1 cellular context compared by ENCODE assay signal in the genomic region with DNA sequence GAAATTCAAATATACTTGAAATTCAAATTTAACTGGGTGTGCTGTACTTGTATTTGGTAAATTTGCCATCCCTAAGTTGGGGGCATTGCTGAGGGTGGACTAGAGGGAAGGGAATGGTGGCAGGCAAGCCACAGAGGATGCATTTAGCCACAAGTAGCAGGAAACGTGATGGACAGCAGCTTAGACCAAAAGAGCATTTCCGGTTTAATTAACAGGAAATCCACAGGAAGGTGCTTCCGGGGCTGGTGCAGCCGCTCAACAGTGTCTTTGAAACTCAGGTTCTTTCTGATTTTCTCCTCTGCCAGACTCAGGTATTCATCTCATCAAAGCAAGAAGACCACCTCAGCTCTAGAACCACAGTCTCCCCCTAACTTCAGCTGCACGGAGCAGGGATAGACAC.
TF ChIP-seq lines count a peak whose summit lies in the region.

No MANE protein-coding gene starts in this region.

TF ChIP-seq in HepG2, 621 proteins besides CTCF, POLR2A, EP300 and RAD21 (continued from another document and continues in another):
- TF ChIP-seq CREB1 (IDR thresholded peaks at IDR 0.05): no peak
- no peak for TF ChIP-seq CREB1 (CRISPR knock-in tag; IDR thresholded peaks at IDR 0.05)
- no peak for TF ChIP-seq NFIC (IDR thresholded peaks at IDR 0.05; ENCODE audit: low read length)
- TF ChIP-seq SIX4 (CRISPR knock-in tag; IDR thresholded peaks at IDR 0.05): no peak
- TF ChIP-seq ZNF44 (CRISPR knock-in tag; IDR thresholded peaks at IDR 0.05): no peak
- no peak for TF ChIP-seq SCMH1 (CRISPR knock-in tag; IDR thresholded peaks at IDR 0.05; ENCODE audit: borderline replicate concordance)
- TF ChIP-seq ZNF10 (CRISPR knock-in tag; IDR thresholded peaks at IDR 0.05; ENCODE audit: borderline replicate concordance, low read depth): no peak
- no peak for TF ChIP-seq XRCC5 (optimal IDR thresholded peaks at IDR 0.05; ENCODE audit: low read length)
- no peak for TF ChIP-seq KDM1A (CRISPR knock-in tag; IDR thresholded peaks at IDR 0.05)
- TF ChIP-seq PHF20 (CRISPR knock-in tag; IDR thresholded peaks at IDR 0.05): peak; percentile 56
- no peak for TF ChIP-seq ZNF724P (CRISPR knock-in tag; IDR thresholded peaks at IDR 0.05; ENCODE audit: borderline replicate concordance)
- TF ChIP-seq, protein P1, sequence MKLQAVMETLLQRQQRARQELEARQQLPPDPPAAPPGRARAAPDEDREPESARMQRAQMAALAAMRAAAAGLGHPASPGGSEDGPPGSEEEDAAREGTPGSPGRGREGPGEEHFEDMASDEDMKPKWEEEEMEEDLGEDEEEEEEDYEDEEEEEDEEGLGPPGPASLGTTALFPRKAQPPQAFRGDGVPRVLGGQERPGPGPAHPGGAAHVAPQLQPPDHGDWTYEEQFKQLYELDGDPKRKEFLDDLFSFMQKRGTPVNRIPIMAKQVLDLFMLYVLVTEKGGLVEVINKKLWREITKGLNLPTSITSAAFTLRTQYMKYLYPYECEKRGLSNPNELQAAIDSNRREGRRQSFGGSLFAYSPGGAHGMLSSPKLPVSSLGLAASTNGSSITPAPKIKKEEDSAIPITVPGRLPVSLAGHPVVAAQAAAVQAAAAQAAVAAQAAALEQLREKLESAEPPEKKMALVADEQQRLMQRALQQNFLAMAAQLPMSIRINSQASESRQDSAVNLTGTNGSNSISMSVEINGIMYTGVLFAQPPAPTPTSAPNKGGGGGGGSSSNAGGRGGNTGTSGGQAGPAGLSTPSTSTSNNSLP (IDR thresholded peaks at IDR 0.05; ENCODE audit: low read depth, low read length): no peak
- TF ChIP-seq GABPB1 (CRISPR knock-in tag; IDR thresholded peaks at IDR 0.05): peak; percentile 80
- TF ChIP-seq WIZ (CRISPR knock-in tag; IDR thresholded peaks at IDR 0.05): peak; percentile 50; the same call in 1 of the 2 replicates
- no peak for TF ChIP-seq ZMYM3 (CRISPR knock-in tag; IDR thresholded peaks at IDR 0.05)
- no peak for TF ChIP-seq ZNF143 (CRISPR knock-in tag; IDR thresholded peaks at IDR 0.05)
- TF ChIP-seq FOXK2 (IDR thresholded peaks at IDR 0.05): no peak
- no peak for TF ChIP-seq RFX1 (IDR thresholded peaks at IDR 0.05)
- TF ChIP-seq ZMYM4 (CRISPR knock-in tag; IDR thresholded peaks at IDR 0.05): peak; percentile 34; the same call in 1 of the 2 replicates
- TF ChIP-seq ZNF350 (CRISPR knock-in tag; IDR thresholded peaks at IDR 0.05; ENCODE audit: borderline replicate concordance, low read depth): no peak
- no peak for TF ChIP-seq GTF3A (CRISPR knock-in tag; conservative IDR thresholded peaks at IDR 0.05)
- TF ChIP-seq ZNF460 (CRISPR knock-in tag; IDR thresholded peaks at IDR 0.05; ENCODE audit: borderline replicate concordance): no peak
- no peak for TF ChIP-seq YEATS4 (CRISPR knock-in tag; IDR thresholded peaks at IDR 0.05; ENCODE audit: borderline replicate concordance)
- peak; percentile 22 for TF ChIP-seq TEAD3 (CRISPR knock-in tag; optimal IDR thresholded peaks at IDR 0.05; ENCODE audit: borderline replicate concordance)
- no peak for TF ChIP-seq ZFX (CRISPR knock-in tag; IDR thresholded peaks at IDR 0.05; ENCODE audit: low read depth)
- TF ChIP-seq, protein P2, sequence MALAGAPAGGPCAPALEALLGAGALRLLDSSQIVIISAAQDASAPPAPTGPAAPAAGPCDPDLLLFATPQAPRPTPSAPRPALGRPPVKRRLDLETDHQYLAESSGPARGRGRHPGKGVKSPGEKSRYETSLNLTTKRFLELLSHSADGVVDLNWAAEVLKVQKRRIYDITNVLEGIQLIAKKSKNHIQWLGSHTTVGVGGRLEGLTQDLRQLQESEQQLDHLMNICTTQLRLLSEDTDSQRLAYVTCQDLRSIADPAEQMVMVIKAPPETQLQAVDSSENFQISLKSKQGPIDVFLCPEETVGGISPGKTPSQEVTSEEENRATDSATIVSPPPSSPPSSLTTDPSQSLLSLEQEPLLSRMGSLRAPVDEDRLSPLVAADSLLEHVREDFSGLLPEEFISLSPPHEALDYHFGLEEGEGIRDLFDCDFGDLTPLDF (CRISPR knock-in tag; IDR thresholded peaks at IDR 0.05): no peak
- TF ChIP-seq JUNB (CRISPR knock-in tag; IDR thresholded peaks at IDR 0.05; ENCODE audit: borderline replicate concordance): no peak
- TF ChIP-seq ZNF607 (CRISPR knock-in tag; IDR thresholded peaks at IDR 0.05; ENCODE audit: borderline replicate concordance): no peak
- TF ChIP-seq, protein P3, sequence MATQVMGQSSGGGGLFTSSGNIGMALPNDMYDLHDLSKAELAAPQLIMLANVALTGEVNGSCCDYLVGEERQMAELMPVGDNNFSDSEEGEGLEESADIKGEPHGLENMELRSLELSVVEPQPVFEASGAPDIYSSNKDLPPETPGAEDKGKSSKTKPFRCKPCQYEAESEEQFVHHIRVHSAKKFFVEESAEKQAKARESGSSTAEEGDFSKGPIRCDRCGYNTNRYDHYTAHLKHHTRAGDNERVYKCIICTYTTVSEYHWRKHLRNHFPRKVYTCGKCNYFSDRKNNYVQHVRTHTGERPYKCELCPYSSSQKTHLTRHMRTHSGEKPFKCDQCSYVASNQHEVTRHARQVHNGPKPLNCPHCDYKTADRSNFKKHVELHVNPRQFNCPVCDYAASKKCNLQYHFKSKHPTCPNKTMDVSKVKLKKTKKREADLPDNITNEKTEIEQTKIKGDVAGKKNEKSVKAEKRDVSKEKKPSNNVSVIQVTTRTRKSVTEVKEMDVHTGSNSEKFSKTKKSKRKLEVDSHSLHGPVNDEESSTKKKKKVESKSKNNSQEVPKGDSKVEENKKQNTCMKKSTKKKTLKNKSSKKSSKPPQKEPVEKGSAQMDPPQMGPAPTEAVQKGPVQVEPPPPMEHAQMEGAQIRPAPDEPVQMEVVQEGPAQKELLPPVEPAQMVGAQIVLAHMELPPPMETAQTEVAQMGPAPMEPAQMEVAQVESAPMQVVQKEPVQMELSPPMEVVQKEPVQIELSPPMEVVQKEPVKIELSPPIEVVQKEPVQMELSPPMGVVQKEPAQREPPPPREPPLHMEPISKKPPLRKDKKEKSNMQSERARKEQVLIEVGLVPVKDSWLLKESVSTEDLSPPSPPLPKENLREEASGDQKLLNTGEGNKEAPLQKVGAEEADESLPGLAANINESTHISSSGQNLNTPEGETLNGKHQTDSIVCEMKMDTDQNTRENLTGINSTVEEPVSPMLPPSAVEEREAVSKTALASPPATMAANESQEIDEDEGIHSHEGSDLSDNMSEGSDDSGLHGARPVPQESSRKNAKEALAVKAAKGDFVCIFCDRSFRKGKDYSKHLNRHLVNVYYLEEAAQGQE (IDR thresholded peaks at IDR 0.05; ENCODE audit: borderline replicate concordance in 1 of 2, low read depth in 1 of 2, low read length in 2 of 2): peak in 1 of 2 experiments; percentile 45; a peak in 1 of 4 replicates
- TF ChIP-seq ELF1 (CRISPR knock-in tag; IDR thresholded peaks at IDR 0.05): peak; percentile 47; the same call in 1 of the 2 replicates
- TF ChIP-seq, protein P4, sequence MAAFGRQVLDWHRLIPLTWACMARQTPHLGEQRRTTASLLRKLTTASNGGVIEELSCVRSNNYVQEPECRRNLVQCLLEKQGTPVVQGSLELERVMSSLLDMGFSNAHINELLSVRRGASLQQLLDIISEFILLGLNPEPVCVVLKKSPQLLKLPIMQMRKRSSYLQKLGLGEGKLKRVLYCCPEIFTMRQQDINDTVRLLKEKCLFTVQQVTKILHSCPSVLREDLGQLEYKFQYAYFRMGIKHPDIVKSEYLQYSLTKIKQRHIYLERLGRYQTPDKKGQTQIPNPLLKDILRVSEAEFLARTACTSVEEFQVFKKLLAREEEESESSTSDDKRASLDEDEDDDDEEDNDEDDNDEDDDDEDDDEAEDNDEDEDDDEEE (CRISPR knock-in tag; IDR thresholded peaks at IDR 0.05): 0 out of 2 replicates have a peak, but pooled peaks have one; percentile 30
- no peak for TF ChIP-seq ZNF570 (CRISPR knock-in tag; IDR thresholded peaks at IDR 0.05; ENCODE audit: borderline replicate concordance)
- TF ChIP-seq, protein P5, sequence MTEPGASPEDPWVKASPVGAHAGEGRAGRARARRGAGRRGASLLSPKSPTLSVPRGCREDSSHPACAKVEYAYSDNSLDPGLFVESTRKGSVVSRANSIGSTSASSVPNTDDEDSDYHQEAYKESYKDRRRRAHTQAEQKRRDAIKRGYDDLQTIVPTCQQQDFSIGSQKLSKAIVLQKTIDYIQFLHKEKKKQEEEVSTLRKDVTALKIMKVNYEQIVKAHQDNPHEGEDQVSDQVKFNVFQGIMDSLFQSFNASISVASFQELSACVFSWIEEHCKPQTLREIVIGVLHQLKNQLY (CRISPR knock-in tag; IDR thresholded peaks at IDR 0.05): no peak
- TF ChIP-seq, protein P6, sequence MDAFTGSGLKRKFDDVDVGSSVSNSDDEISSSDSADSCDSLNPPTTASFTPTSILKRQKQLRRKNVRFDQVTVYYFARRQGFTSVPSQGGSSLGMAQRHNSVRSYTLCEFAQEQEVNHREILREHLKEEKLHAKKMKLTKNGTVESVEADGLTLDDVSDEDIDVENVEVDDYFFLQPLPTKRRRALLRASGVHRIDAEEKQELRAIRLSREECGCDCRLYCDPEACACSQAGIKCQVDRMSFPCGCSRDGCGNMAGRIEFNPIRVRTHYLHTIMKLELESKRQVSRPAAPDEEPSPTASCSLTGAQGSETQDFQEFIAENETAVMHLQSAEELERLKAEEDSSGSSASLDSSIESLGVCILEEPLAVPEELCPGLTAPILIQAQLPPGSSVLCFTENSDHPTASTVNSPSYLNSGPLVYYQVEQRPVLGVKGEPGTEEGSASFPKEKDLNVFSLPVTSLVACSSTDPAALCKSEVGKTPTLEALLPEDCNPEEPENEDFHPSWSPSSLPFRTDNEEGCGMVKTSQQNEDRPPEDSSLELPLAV (CRISPR knock-in tag; conservative IDR thresholded peaks at IDR 0.05; ENCODE audit: low read depth): no peak
- TF ChIP-seq, protein P7, sequence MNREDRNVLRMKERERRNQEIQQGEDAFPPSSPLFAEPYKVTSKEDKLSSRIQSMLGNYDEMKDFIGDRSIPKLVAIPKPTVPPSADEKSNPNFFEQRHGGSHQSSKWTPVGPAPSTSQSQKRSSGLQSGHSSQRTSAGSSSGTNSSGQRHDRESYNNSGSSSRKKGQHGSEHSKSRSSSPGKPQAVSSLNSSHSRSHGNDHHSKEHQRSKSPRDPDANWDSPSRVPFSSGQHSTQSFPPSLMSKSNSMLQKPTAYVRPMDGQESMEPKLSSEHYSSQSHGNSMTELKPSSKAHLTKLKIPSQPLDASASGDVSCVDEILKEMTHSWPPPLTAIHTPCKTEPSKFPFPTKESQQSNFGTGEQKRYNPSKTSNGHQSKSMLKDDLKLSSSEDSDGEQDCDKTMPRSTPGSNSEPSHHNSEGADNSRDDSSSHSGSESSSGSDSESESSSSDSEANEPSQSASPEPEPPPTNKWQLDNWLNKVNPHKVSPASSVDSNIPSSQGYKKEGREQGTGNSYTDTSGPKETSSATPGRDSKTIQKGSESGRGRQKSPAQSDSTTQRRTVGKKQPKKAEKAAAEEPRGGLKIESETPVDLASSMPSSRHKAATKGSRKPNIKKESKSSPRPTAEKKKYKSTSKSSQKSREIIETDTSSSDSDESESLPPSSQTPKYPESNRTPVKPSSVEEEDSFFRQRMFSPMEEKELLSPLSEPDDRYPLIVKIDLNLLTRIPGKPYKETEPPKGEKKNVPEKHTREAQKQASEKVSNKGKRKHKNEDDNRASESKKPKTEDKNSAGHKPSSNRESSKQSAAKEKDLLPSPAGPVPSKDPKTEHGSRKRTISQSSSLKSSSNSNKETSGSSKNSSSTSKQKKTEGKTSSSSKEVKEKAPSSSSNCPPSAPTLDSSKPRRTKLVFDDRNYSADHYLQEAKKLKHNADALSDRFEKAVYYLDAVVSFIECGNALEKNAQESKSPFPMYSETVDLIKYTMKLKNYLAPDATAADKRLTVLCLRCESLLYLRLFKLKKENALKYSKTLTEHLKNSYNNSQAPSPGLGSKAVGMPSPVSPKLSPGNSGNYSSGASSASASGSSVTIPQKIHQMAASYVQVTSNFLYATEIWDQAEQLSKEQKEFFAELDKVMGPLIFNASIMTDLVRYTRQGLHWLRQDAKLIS (CRISPR knock-in tag; IDR thresholded peaks at IDR 0.05): no peak
- TF ChIP-seq ADNP (CRISPR knock-in tag; IDR thresholded peaks at IDR 0.05): no peak
- no peak for TF ChIP-seq MAFK (conservative IDR thresholded peaks at IDR 0.05 in 1 of 2, IDR thresholded peaks at IDR 0.05 in 1 of 2; ENCODE audit: low read length in 2 of 2)
- TF ChIP-seq CBX2 (IDR thresholded peaks at IDR 0.05; ENCODE audit: low read depth, low read length): no peak
- TF ChIP-seq CBX2 (CRISPR knock-in tag; IDR thresholded peaks at IDR 0.05; ENCODE audit: low read depth): no peak
- TF ChIP-seq ZMAT3 (CRISPR knock-in tag; conservative IDR thresholded peaks at IDR 0.05): no peak
- TF ChIP-seq ETV5 (CRISPR knock-in tag; IDR thresholded peaks at IDR 0.05; ENCODE audit: borderline replicate concordance): peak; percentile 75; the same call in 1 of the 2 replicates
- TF ChIP-seq ZNF354B (CRISPR knock-in tag; IDR thresholded peaks at IDR 0.05): no peak
- no peak for TF ChIP-seq HOXA3 (CRISPR knock-in tag; IDR thresholded peaks at IDR 0.05)
- TF ChIP-seq SAP130 (CRISPR knock-in tag; IDR thresholded peaks at IDR 0.05; ENCODE audit: low read depth): 0 out of 2 replicates have a peak, but pooled peaks have one; percentile 13
- peak; percentile 67 for TF ChIP-seq NR2C2 (CRISPR knock-in tag; IDR thresholded peaks at IDR 0.05; ENCODE audit: borderline replicate concordance)
- no peak for TF ChIP-seq TBX3 (IDR thresholded peaks at IDR 0.05; ENCODE audit: borderline replicate concordance)
- TF ChIP-seq ATRX (CRISPR knock-in tag; IDR thresholded peaks at IDR 0.05; ENCODE audit: borderline replicate concordance): no peak
- TF ChIP-seq AGO1 (IDR thresholded peaks at IDR 0.05; ENCODE audit: low read depth, low read length, poor library complexity, severe bottlenecking): no peak
- no peak for TF ChIP-seq TEAD2 (CRISPR knock-in tag; IDR thresholded peaks at IDR 0.05)
- TF ChIP-seq, protein P8, sequence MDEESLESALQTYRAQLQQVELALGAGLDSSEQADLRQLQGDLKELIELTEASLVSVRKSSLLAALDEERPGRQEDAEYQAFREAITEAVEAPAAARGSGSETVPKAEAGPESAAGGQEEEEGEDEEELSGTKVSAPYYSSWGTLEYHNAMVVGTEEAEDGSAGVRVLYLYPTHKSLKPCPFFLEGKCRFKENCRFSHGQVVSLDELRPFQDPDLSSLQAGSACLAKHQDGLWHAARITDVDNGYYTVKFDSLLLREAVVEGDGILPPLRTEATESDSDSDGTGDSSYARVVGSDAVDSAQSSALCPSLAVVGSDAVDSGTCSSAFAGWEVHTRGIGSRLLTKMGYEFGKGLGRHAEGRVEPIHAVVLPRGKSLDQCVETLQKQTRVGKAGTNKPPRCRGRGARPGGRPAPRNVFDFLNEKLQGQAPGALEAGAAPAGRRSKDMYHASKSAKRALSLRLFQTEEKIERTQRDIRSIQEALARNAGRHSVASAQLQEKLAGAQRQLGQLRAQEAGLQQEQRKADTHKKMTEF (CRISPR knock-in tag; IDR thresholded peaks at IDR 0.05): 0 out of 2 replicates have a peak, but pooled peaks have one; percentile 12
- 0 out of 2 replicates have a peak, but pooled peaks have one; percentile 45 for TF ChIP-seq MIER2 (CRISPR knock-in tag; IDR thresholded peaks at IDR 0.05)
- peak; percentile 63 for TF ChIP-seq GABPA (IDR thresholded peaks at IDR 0.05; ENCODE audit: low read depth, low read length)
- TF ChIP-seq GABPA (CRISPR knock-in tag; IDR thresholded peaks at IDR 0.05; ENCODE audit: low read depth): peak; percentile 92
- no peak for TF ChIP-seq KAT8 (CRISPR knock-in tag; IDR thresholded peaks at IDR 0.05)
- TF ChIP-seq ZNF709 (CRISPR knock-in tag; IDR thresholded peaks at IDR 0.05): no peak
- TF ChIP-seq SRF (IDR thresholded peaks at IDR 0.05; ENCODE audit: low read depth, low read length): peak; percentile 72
